12 cellular contexts compared by ENCODE assay signal in the genomic region with DNA sequence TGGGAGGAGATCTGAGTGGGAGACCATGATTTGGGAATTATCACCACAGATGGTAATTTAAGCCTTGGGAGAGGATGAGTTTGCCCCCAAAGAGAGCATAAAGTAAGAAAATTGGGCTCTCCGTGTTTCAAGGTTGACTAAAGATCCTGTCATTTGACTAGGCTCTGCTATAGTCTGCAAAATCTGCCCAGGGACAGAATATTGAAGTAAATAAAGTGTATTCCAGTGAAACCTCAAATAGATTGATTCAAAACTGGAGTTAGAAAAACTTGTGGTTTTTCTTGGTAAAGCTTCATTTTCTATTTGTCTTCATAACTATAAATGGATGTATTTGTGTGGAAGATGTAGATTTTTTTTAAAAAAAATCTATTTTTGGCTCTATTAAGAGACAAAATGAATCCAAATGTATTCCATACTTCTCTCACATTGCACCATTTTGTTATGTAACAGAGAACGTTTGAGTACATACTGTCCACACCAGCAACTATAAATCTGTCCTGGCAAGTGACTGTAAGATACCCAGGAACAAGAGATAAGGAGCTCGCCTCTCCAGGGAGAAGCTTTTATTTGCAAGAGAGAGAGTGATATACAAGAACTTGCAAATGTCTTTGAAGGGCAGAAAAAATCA.
DNase-seq lines count a peak whose midpoint lies in the region; ATAC-seq, FAIRE-seq and TF ChIP-seq lines count a peak whose summit lies in the region.
"Had no signal": no experiment of that assay in that cellular context is flagged by ENCODE, and none has a peak within 500 bp of the region (broad histone marks: within the 10 kb centered on the region; RNA-seq: fewer than 3 reads in every experiment).

No MANE protein-coding gene starts in this region.

- peak overlapping the region; percentile 40 for H3K4ac ChIP-seq in trophoblast cell (ENCODE audit: low read depth, low read length)

- POLR2A ChIA-PET in HepG2 (lab: Yijun Ruan, JAX) = no interaction called here

- H3K79me2 ChIP-seq in HepG2 (ENCODE audit: insufficient read depth, low read length) (no peaks in the 10 kb centered on the region), trophoblast cell (ENCODE audit: control insufficient read depth, insufficient read depth, low read length, poor library complexity) (peaks cover 15% of the 10 kb centered on the region)

- CTCF ChIA-PET in HepG2 (lab: Yijun Ruan, JAX; ENCODE audit: low intra/inter-chr PET ratio, low total read pairs) = no interaction called here

- no peak for TF ChIP-seq RAD21 in liver (IDR thresholded peaks at IDR 0.05)
- TF ChIP-seq RAD21 in HepG2 (CRISPR knock-in tag; IDR thresholded peaks at IDR 0.05) = no peak

- no peak overlapping the region for H2AFZ ChIP-seq in HepG2 (ENCODE audit: low read length)
- H2AFZ ChIP-seq in trophoblast cell (ENCODE audit: insufficient read depth, low read length, poor library complexity) = no peak overlapping the region

- no peak overlapping the region for H2AK5ac ChIP-seq in trophoblast cell (ENCODE audit: low read length)

- no peak for FAIRE-seq in HepG2 (lab: Jason Lieb, UNC)

- BruUV-seq in HepG2 (replicated peaks; lab: Mats Ljungman, UMichigan) = no TSS peak

- no peak overlapping the region for H2BK5ac ChIP-seq in trophoblast cell (ENCODE audit: low read depth, low read length, poor library complexity)

- H3K4me3 ChIP-seq in liver (ENCODE audit: low read depth in 1 of 3, low read length in 3 of 3) = no peak overlapping the region
- no peak overlapping the region for H3K4me3 ChIP-seq in HepG2 (replicated peaks in 1 of 3; ENCODE audit: insufficient read depth in 1 of 3, low read depth in 2 of 3, low read length in 3 of 3)
- H3K4me3 ChIP-seq in left ventricle myocardium inferior = no peak overlapping the region
- H3K4me3 ChIP-seq in trophoblast cell (ENCODE audit: low read depth, low read length) = no peak overlapping the region
- H3K4me3 ChIP-seq in vagina = no peak overlapping the region
- H3K4me3 ChIP-seq: SJCRH30 had no signal

- H4K8ac ChIP-seq in trophoblast cell (ENCODE audit: low read depth, low read length) = no peak overlapping the region

- H3K4me1 ChIP-seq in liver (ENCODE audit: control insufficient read depth in 4 of 4, insufficient read depth in 4 of 4, low read length in 3 of 4) (peaks cover 1 to 23% (median 8%) of the 10 kb centered on the region in 4 donors), HepG2 (ENCODE audit: insufficient read depth, low read length) (no peaks in the 10 kb centered on the region), left ventricle myocardium inferior (peaks cover 99% of the 10 kb centered on the region), trophoblast cell (ENCODE audit: control insufficient read depth in 1 of 2, insufficient read depth in 2 of 2, low read length in 2 of 2) (peaks cover 8 to 13% of the 10 kb centered on the region in 2 experiments), vagina (peaks cover 86% of the 10 kb centered on the region)

- H3K14ac ChIP-seq in trophoblast cell (ENCODE audit: low read length) = no peak overlapping the region

- intact Hi-C loops in HepG2 (cut with micrococcal nuclease; ENCODE audit: unreplicated experiment) (no loop called here), left ventricle myocardium inferior (cut with micrococcal nuclease) (loop anchor here (10.0 kb wide), 1 partner anchor 125 kb away; no protein-coding TSS in a partner anchor), vagina (cut with DNase I) (loop anchor here (10.0 kb wide), 3 partner anchors 75 to 205 kb away; no protein-coding TSS in a partner anchor)

- no peak overlapping the region for H2BK12ac ChIP-seq in trophoblast cell (ENCODE audit: low read length)

- DNase-seq in HepG2 (ENCODE audit: low spot score) (no peak), left ventricle myocardium inferior (no peak), trophoblast cell (no peak), vagina (ENCODE audit: extremely low spot score in 2 of 2) (no peak), NCI-H1930 (lab: John Stamatoyannopoulos, UW) (no peak), NCI-H1694 treated with DMSO at 0.1 percent for 48 hours (lab: John Stamatoyannopoulos, UW) (no peak)
- DNase-seq: activated B cell treated with CpG ODN at 0.5 μM for 24 hours, NCI-H1105, NCI-H524 treated with DMSO at 0.1 percent for 48 hours, SJCRH30 had no signal

- no peak overlapping the region for H2BK120ac ChIP-seq in trophoblast cell (ENCODE audit: insufficient read depth, low read length, poor library complexity)

- no peak overlapping the region for H3K4me2 ChIP-seq in HepG2 (ENCODE audit: low read depth, low read length)
- no peak overlapping the region for H3K4me2 ChIP-seq in trophoblast cell (ENCODE audit: low read length)

- no peak overlapping the region for H4K12ac ChIP-seq in trophoblast cell (ENCODE audit: low read depth, low read length)

- in situ Hi-C loops in HepG2 (cut with HindIII; ENCODE audit: extremely low pct_ligation_motif_present, low pct_unique_long_range_greater_than_20kb) = no loop called here

- H3K79me1 ChIP-seq in trophoblast cell (ENCODE audit: low read length) = no peaks in the 10 kb centered on the region

- H3K27ac ChIP-seq in liver (ENCODE audit: low read depth in 1 of 2, low read length in 2 of 2) (peak overlapping the region in 1 of 2 donors; percentile 46), HepG2 (ENCODE audit: extremely low read length, insufficient read depth, low read length) (no peak overlapping the region), left ventricle myocardium inferior (replicated peaks) (peak overlapping the region; percentile 86), trophoblast cell (ENCODE audit: low read depth, low read length) (no peak overlapping the region), vagina (peak overlapping the region; percentile 92)
- H3K27ac ChIP-seq: SJCRH30 had no signal

- no peaks in the 10 kb centered on the region for H3K27me3 ChIP-seq in liver (ENCODE audit: control insufficient read depth in 4 of 4, insufficient read depth in 4 of 4, low read length in 3 of 4)
- H3K27me3 ChIP-seq in HepG2 (ENCODE audit: control insufficient read depth in 1 of 2, insufficient read depth in 2 of 2, low read length in 2 of 2) = no peaks in the 10 kb centered on the region
- H3K27me3 ChIP-seq in left ventricle myocardium inferior (ENCODE audit: low read depth) = no peaks in the 10 kb centered on the region
- no peaks in the 10 kb centered on the region for H3K27me3 ChIP-seq in trophoblast cell (ENCODE audit: insufficient read depth, low read length)
- H3K27me3 ChIP-seq in vagina = no peaks in the 10 kb centered on the region
- H3K27me3 ChIP-seq: SJCRH30 had no signal

- ATAC-seq in HepG2 (no peak), HG03520 (IDR thresholded peaks at IDR 0.05; ENCODE audit: unreplicated experiment) (no peak)

- H3K18ac ChIP-seq in trophoblast cell (ENCODE audit: low read length) = no peak overlapping the region

- H3K9me3 ChIP-seq in liver (ENCODE audit: control insufficient read depth in 4 of 4, low read length in 3 of 4) = no peaks in the 10 kb centered on the region
- no peaks in the 10 kb centered on the region for H3K9me3 ChIP-seq in HepG2 (ENCODE audit: low read length)
- no peaks in the 10 kb centered on the region for H3K9me3 ChIP-seq in left ventricle myocardium inferior (replicated peaks)
- no peaks in the 10 kb centered on the region for H3K9me3 ChIP-seq in trophoblast cell (ENCODE audit: insufficient read depth, low read depth, low read length)
- H3K9me3 ChIP-seq in vagina = no peaks in the 10 kb centered on the region
- H3K9me3 ChIP-seq: SJCRH30 had no signal

- H3K23ac ChIP-seq in trophoblast cell (ENCODE audit: low read length) = no peak overlapping the region

- WGBS in liver = 55% methylated on average over 3 of the region's 3 CpGs
- WGBS in HepG2 (ENCODE audit: low lambda C conversion rate) = 47% methylated on average over 3 of the region's 3 CpGs
- no CpG with 5 or more reads among the region's 3 CpGs for WGBS in trophoblast cell (ENCODE audit: extremely low coverage, insufficient coverage, insufficient read length)

- H4K20me1 ChIP-seq in HepG2 (ENCODE audit: insufficient read depth, low read length) = no peaks in the 10 kb centered on the region

- H3K9ac ChIP-seq in liver (ENCODE audit: low read depth in 1 of 2, low read length in 2 of 2) (no peak overlapping the region), HepG2 (ENCODE audit: insufficient read depth, low read depth, low read length) (no peak overlapping the region), trophoblast cell (ENCODE audit: low read length) (no peak overlapping the region)

- TF ChIP-seq CTCF in liver (IDR thresholded peaks at IDR 0.05; ENCODE audit: low read depth, low read length, missing input control) (no peak), HepG2 (CRISPR knock-in tag; IDR thresholded peaks at IDR 0.05) (no peak), left ventricle myocardium inferior (IDR thresholded peaks at IDR 0.05; ENCODE audit: borderline replicate concordance) (no peak), vagina (IDR thresholded peaks at IDR 0.05) (no peak)

- TF ChIP-seq EP300 in HepG2 (IDR thresholded peaks at IDR 0.05; ENCODE audit: low read depth in 2 of 2, low read length in 2 of 2) (no peak), HepG2 (CRISPR knock-in tag; IDR thresholded peaks at IDR 0.05; ENCODE audit: borderline replicate concordance) (no peak)

- no peak overlapping the region for H4K91ac ChIP-seq in trophoblast cell (ENCODE audit: low read depth, low read length)

- TF ChIP-seq POLR2A in HepG2 (IDR thresholded peaks at IDR 0.05; ENCODE audit: insufficient read depth in 1 of 2, low read depth in 2 of 2, low read length in 2 of 2) (no peak), vagina (IDR thresholded peaks at IDR 0.05) (no peak)

- H3K36me3 ChIP-seq in liver (ENCODE audit: control insufficient read depth in 4 of 4, insufficient read depth in 3 of 4, low read depth in 1 of 4, low read length in 3 of 4) (no peaks in the 10 kb centered on the region), HepG2 (replicated peaks in 1 of 2; ENCODE audit: control insufficient read depth in 1 of 2, insufficient read depth in 2 of 2, low read length in 2 of 2) (no peaks in the 10 kb centered on the region), left ventricle myocardium inferior (peaks cover 8% of the 10 kb centered on the region), trophoblast cell (ENCODE audit: control insufficient read depth in 1 of 2, insufficient read depth in 2 of 2, low read length in 2 of 2) (peaks cover 12 to 29% of the 10 kb centered on the region in 2 experiments), vagina (no peaks in the 10 kb centered on the region)

TF ChIP-seq in liver, 16 proteins besides CTCF, POLR2A, EP300 and RAD21:
- TF ChIP-seq NR2F2 (IDR thresholded peaks at IDR 0.05) = peak; percentile 68
- no peak for TF ChIP-seq RXRA (IDR thresholded peaks at IDR 0.05)
- peak; percentile 45 for TF ChIP-seq SP1 (IDR thresholded peaks at IDR 0.05)
TF ChIP-seq in liver: peak in this region for 2.

TF ChIP-seq in HepG2, 621 proteins besides CTCF, POLR2A, EP300 and RAD21 (continues in another document):
- TF ChIP-seq HOXA9 (CRISPR knock-in tag; IDR thresholded peaks at IDR 0.05; ENCODE audit: borderline replicate concordance) = no peak
- no peak for TF ChIP-seq SNAI1 (CRISPR knock-in tag; IDR thresholded peaks at IDR 0.05; ENCODE audit: borderline replicate concordance)
- TF ChIP-seq ARHGAP35 (CRISPR knock-in tag; IDR thresholded peaks at IDR 0.05; ENCODE audit: borderline replicate concordance) = no peak

Comparison
In these comparisons a context has a peak if more than half of its experiments do, and no peak if none do; other contexts are left out.
1. H3K27ac ChIP-seq: peak in left ventricle myocardium inferior (single experiment) and vagina (single experiment); none in HepG2 (single experiment) and trophoblast cell (single experiment).